1 cellular context compared by ENCODE assay signal in the genomic region with DNA sequence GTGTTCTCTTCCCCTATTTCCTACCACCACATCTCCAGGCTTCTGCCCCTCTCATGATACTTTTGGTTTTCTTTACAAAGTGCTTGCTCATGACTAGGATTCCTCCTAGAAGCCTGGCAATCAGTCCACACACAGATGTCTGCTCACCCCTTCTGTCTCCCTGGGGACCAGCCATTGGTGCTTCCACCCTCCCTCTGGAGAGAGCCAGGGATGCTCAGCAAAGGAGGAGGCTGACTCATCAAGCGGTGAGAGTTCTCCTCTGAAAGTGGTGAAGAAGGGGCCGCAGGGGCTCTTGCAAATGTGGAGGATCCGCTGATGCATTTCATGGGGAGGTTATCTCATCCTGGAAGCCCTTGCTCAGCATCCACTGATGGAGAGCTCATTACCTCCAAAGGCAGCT.
TF ChIP-seq lines count a peak whose summit lies in the region.

No MANE protein-coding gene starts in this region.

TF ChIP-seq in IMR-90, 13 proteins besides CTCF, POLR2A, EP300 and RAD21:
- no peak for TF ChIP-seq ELK1 (IDR thresholded peaks at IDR 0.05; ENCODE audit: borderline replicate concordance, low read depth, low read length)
- no peak for TF ChIP-seq RFX5 (IDR thresholded peaks at IDR 0.05; ENCODE audit: low read depth, low read length)
- no peak for TF ChIP-seq BHLHE40 (IDR thresholded peaks at IDR 0.05; ENCODE audit: low read depth, low read length)
- TF ChIP-seq NFE2L2 (IDR thresholded peaks at IDR 0.05; ENCODE audit: low read depth, low read length): no peak
- no peak for TF ChIP-seq CEBPB (IDR thresholded peaks at IDR 0.05; ENCODE audit: low read depth, low read length)
- no peak for TF ChIP-seq RCOR1 (IDR thresholded peaks at IDR 0.05; ENCODE audit: insufficient replicate concordance, low read length)
- TF ChIP-seq, protein P1, sequence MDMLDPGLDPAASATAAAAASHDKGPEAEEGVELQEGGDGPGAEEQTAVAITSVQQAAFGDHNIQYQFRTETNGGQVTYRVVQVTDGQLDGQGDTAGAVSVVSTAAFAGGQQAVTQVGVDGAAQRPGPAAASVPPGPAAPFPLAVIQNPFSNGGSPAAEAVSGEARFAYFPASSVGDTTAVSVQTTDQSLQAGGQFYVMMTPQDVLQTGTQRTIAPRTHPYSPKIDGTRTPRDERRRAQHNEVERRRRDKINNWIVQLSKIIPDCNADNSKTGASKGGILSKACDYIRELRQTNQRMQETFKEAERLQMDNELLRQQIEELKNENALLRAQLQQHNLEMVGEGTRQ (IDR thresholded peaks at IDR 0.05; ENCODE audit: low read depth, low read length): no peak
- no peak for TF ChIP-seq MAFK (IDR thresholded peaks at IDR 0.05; ENCODE audit: low read depth, low read length)
- no peak for TF ChIP-seq MAZ (IDR thresholded peaks at IDR 0.05; ENCODE audit: borderline replicate concordance, low read depth, low read length)
- no peak for TF ChIP-seq MXI1 (IDR thresholded peaks at IDR 0.05; ENCODE audit: borderline replicate concordance, low read depth, low read length)
- no peak for TF ChIP-seq FOS (IDR thresholded peaks at IDR 0.05; ENCODE audit: low read depth, low read length)
- TF ChIP-seq CHD1 (IDR thresholded peaks at IDR 0.05; ENCODE audit: low read depth, low read length): no peak
- no peak for TF ChIP-seq SMC3 (IDR thresholded peaks at IDR 0.05; ENCODE audit: low read depth, low read length)
TF ChIP-seq in IMR-90: peak in this region for 0.
